Comparison of ENCODE assay signal across 25 cellular contexts in the genomic region with DNA sequence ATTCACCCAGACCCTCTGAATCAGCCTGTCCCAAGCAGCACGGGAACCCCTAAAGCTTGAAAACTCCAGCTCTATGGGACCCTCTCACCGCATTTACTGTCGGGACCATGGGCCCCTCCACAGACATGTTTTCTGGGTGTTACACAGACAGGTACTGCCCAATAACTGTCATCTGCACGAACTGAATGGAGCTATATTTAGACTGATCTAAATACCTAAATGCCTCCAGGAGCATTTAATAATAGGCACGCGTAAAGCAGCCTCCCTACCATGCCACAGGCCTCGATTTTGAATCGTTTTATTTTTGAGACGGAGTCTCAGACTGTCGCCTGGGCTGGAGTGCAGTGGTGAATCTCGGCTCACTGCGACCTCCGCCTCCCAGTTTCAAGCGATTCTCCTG. TPM values are rescaled to one million over a fixed set of nuclear protein-coding genes. Genes with fewer than 3 reads are reported as not detected.
"Had no signal": no experiment of that assay in that cellular context is flagged by ENCODE, and none has a peak within 500 bp of the region (broad histone marks: within the 10 kb centered on the region; RNA-seq: fewer than 3 reads in every experiment).

No MANE protein-coding gene starts in this region.

- H3K36me3 ChIP-seq: adrenal gland, colonic mucosa had no signal

- H3K9me3 ChIP-seq: adrenal gland, body of pancreas, colonic mucosa had no signal

- ATAC-seq: activated CD4-positive, alpha-beta T cell treated with anti-CD3 and anti-CD28 coated beads for 36 hours; activated naive CD8-positive, alpha-beta T cell treated with anti-CD3 and anti-CD28 coated beads, Interleukin-2, amount 50 U/mL, for 24 hours; activated T-helper 17 cell treated with anti-CD3 and anti-CD28 coated beads, Interleukin-2, amount 50 U/mL, for 72 hours; body of pancreas had no signal

- H3K27me3 ChIP-seq: adrenal gland, body of pancreas, colonic mucosa had no signal

- DNase-seq: activated CD4-positive, alpha-beta memory T cell treated with anti-CD3 and anti-CD28 coated beads, Interleukin-2, amount 10 ng/mL, durations not matched to agents 7 days and 5 days; activated CD4-positive, alpha-beta T cell treated with anti-CD3 and anti-CD28 coated beads for 36 hours; activated CD4-positive, alpha-beta T cell treated with anti-CD3 and anti-CD28 coated beads, Interleukin-2, amount 10 ng/mL, durations not matched to agents 24 days and 14 days; activated CD4-positive, CD25-positive, alpha-beta regulatory T cell; activated CD4-positive, CD25-positive, alpha-beta regulatory T cell treated with anti-CD3 and anti-CD28 coated beads, Interleukin-2, amount 50 U/mL, for 72 hours; activated CD8-positive, alpha-beta memory T cell treated with anti-CD3 and anti-CD28 coated beads, Interleukin-2, amount 50 U/mL, for 48 hours; activated effector memory CD4-positive, alpha-beta T cell treated with anti-CD3 and anti-CD28 coated beads, Interleukin-2, amount 50 U/mL, for 16 hours; activated naive CD4-positive, alpha-beta T cell treated with anti-CD3 and anti-CD28 coated beads for 36 hours; activated naive CD8-positive, alpha-beta T cell treated with anti-CD3 and anti-CD28 coated beads for 36 hours; activated naive CD8-positive, alpha-beta T cell treated with anti-CD3 and anti-CD28 coated beads, Interleukin-2, amount 50 U/mL, for 24 hours; activated T-cell treated with anti-CD3 and anti-CD28 coated beads for 4 hours; activated T-cell treated with anti-CD3 and anti-CD28 coated beads, Interleukin-2, amount 50 U/mL, for 24 hours; adrenal gland; amygdala; body of pancreas; central memory CD4-positive, alpha-beta T cell; cerebellar nuclear complex; colonic mucosa; effector CD8-positive, alpha-beta T cell; foreskin fibroblast; T-helper 2 cell had no signal

- H3K9me3 Mint-ChIP-seq: activated CD4-positive, alpha-beta memory T cell treated with anti-CD3 and anti-CD28 coated beads, Interleukin-2, amount 10 ng/mL, durations not matched to agents 7 days and 5 days; activated CD4-positive, alpha-beta T cell treated with anti-CD3 and anti-CD28 coated beads, Interleukin-2, amount 10 ng/mL, durations not matched to agents 24 days and 14 days; activated naive CD4-positive, alpha-beta T cell treated with anti-CD3 and anti-CD28 coated beads for 36 hours; activated naive CD4-positive, alpha-beta T cell treated with anti-CD3 and anti-CD28 coated beads, Interleukin-2, amount 50 U/mL, for 24 hours; activated naive CD8-positive, alpha-beta T cell treated with anti-CD3 and anti-CD28 coated beads for 36 hours; activated naive CD8-positive, alpha-beta T cell treated with anti-CD3 and anti-CD28 coated beads, Interleukin-2, amount 50 U/mL, for 24 hours; activated T-cell treated with anti-CD3 and anti-CD28 coated beads, Interleukin-2, amount 50 U/mL, for 24 hours; activated T-helper 17 cell treated with anti-CD3 and anti-CD28 coated beads, Interleukin-2, amount 50 U/mL, for 72 hours had no signal

- H3K4me1 Mint-ChIP-seq: activated CD4-positive, alpha-beta T cell treated with anti-CD3 and anti-CD28 coated beads for 36 hours; activated CD4-positive, alpha-beta T cell treated with anti-CD3 and anti-CD28 coated beads, Interleukin-2, amount 10 ng/mL, durations not matched to agents 24 days and 14 days; activated naive CD4-positive, alpha-beta T cell treated with anti-CD3 and anti-CD28 coated beads, Interleukin-2, amount 50 U/mL, for 24 hours; activated naive CD8-positive, alpha-beta T cell treated with anti-CD3 and anti-CD28 coated beads for 36 hours; activated naive CD8-positive, alpha-beta T cell treated with anti-CD3 and anti-CD28 coated beads, Interleukin-2, amount 50 U/mL, for 24 hours; activated T-helper 17 cell treated with anti-CD3 and anti-CD28 coated beads, Interleukin-2, amount 50 U/mL, for 72 hours had no signal

- H3K4me3 Mint-ChIP-seq: activated CD4-positive, alpha-beta memory T cell treated with anti-CD3 and anti-CD28 coated beads, Interleukin-2, amount 10 ng/mL, durations not matched to agents 7 days and 5 days; activated CD4-positive, alpha-beta T cell treated with anti-CD3 and anti-CD28 coated beads for 36 hours; activated CD4-positive, alpha-beta T cell treated with anti-CD3 and anti-CD28 coated beads, Interleukin-2, amount 10 ng/mL, durations not matched to agents 24 days and 14 days; activated naive CD4-positive, alpha-beta T cell treated with anti-CD3 and anti-CD28 coated beads for 36 hours; activated naive CD4-positive, alpha-beta T cell treated with anti-CD3 and anti-CD28 coated beads, Interleukin-2, amount 50 U/mL, for 24 hours; activated naive CD8-positive, alpha-beta T cell treated with anti-CD3 and anti-CD28 coated beads for 36 hours; activated naive CD8-positive, alpha-beta T cell treated with anti-CD3 and anti-CD28 coated beads, Interleukin-2, amount 50 U/mL, for 24 hours; activated T-cell treated with anti-CD3 and anti-CD28 coated beads, Interleukin-2, amount 50 U/mL, for 24 hours; activated T-helper 17 cell treated with anti-CD3 and anti-CD28 coated beads, Interleukin-2, amount 50 U/mL, for 72 hours had no signal

- H3K36me3 Mint-ChIP-seq: activated naive CD4-positive, alpha-beta T cell treated with anti-CD3 and anti-CD28 coated beads, Interleukin-2, amount 50 U/mL, for 24 hours; activated naive CD8-positive, alpha-beta T cell treated with anti-CD3 and anti-CD28 coated beads for 36 hours had no signal

- H3K4me1 ChIP-seq: adrenal gland, body of pancreas, colonic mucosa had no signal

- H3K27ac Mint-ChIP-seq: activated CD4-positive, alpha-beta memory T cell treated with anti-CD3 and anti-CD28 coated beads, Interleukin-2, amount 10 ng/mL, durations not matched to agents 7 days and 5 days; activated CD4-positive, alpha-beta T cell treated with anti-CD3 and anti-CD28 coated beads for 36 hours; activated CD4-positive, alpha-beta T cell treated with anti-CD3 and anti-CD28 coated beads, Interleukin-2, amount 10 ng/mL, durations not matched to agents 24 days and 14 days; activated naive CD4-positive, alpha-beta T cell treated with anti-CD3 and anti-CD28 coated beads for 36 hours; activated naive CD4-positive, alpha-beta T cell treated with anti-CD3 and anti-CD28 coated beads, Interleukin-2, amount 50 U/mL, for 24 hours; activated naive CD8-positive, alpha-beta T cell treated with anti-CD3 and anti-CD28 coated beads for 36 hours; activated naive CD8-positive, alpha-beta T cell treated with anti-CD3 and anti-CD28 coated beads, Interleukin-2, amount 50 U/mL, for 24 hours; activated T-cell treated with anti-CD3 and anti-CD28 coated beads, Interleukin-2, amount 50 U/mL, for 24 hours; activated T-helper 17 cell treated with anti-CD3 and anti-CD28 coated beads, Interleukin-2, amount 50 U/mL, for 72 hours had no signal

- H3K27me3 Mint-ChIP-seq: activated CD4-positive, alpha-beta T cell treated with anti-CD3 and anti-CD28 coated beads for 36 hours; activated CD4-positive, alpha-beta T cell treated with anti-CD3 and anti-CD28 coated beads, Interleukin-2, amount 10 ng/mL, durations not matched to agents 24 days and 14 days; activated naive CD4-positive, alpha-beta T cell treated with anti-CD3 and anti-CD28 coated beads, Interleukin-2, amount 50 U/mL, for 24 hours; activated naive CD8-positive, alpha-beta T cell treated with anti-CD3 and anti-CD28 coated beads for 36 hours; activated naive CD8-positive, alpha-beta T cell treated with anti-CD3 and anti-CD28 coated beads, Interleukin-2, amount 50 U/mL, for 24 hours; activated T-cell treated with anti-CD3 and anti-CD28 coated beads, Interleukin-2, amount 50 U/mL, for 24 hours; activated T-helper 17 cell treated with anti-CD3 and anti-CD28 coated beads, Interleukin-2, amount 50 U/mL, for 72 hours had no signal

- H3K27ac ChIP-seq: adrenal gland, body of pancreas, colonic mucosa, epithelial cell of prostate had no signal

- H3K4me3 ChIP-seq: adrenal gland, body of pancreas, colonic mucosa had no signal

RNA-seq across cellular contexts. Expression of a gene that starts 49.7 kb away (rescaled TPM):
- total RNA-seq: activated CD4-positive, alpha-beta memory T cell treated with anti-CD3 and anti-CD28 coated beads, Interleukin-2, amount 10 ng/mL, durations not matched to agents 7 days and 5 days; activated CD4-positive, alpha-beta T cell treated with anti-CD3 and anti-CD28 coated beads for 36 hours; activated CD4-positive, alpha-beta T cell treated with anti-CD3 and anti-CD28 coated beads, Interleukin-2, amount 10 ng/mL, durations not matched to agents 24 days and 14 days; activated naive CD4-positive, alpha-beta T cell treated with anti-CD3 and anti-CD28 coated beads for 36 hours; activated naive CD8-positive, alpha-beta T cell treated with anti-CD3 and anti-CD28 coated beads for 36 hours; T-helper 1 cell treated with Interleukin-12 subunit alpha and Interleukin-12 subunit beta and Interleukin-4 antibody, amounts not matched to agents 30 ng/mL and 1 ng/mL, for 36 hours had no signal
